16 cellular contexts compared by ENCODE assay signal in the genomic region with DNA sequence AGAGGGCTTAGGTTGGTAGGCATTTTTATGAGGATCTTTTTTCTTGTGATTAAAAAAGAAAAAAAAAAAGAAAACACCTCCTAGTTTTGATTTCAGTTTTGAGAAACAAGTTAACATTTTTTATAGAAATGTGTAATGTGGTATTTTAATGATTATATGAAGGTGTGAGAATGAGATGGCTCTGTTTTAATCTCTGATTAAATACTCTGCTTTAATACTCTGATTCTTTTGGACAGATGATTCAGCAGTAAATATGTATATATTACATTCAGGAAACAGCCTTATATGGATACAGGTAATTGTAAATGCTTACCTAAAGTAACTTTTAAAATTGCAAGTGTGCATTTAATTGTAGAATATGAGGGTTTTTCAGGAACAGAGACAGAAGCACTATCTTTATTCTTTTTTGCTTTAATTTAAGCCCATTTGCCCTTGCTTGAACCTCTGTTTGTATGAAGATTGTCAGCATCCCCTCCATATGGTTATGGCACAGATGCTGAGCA.
"Had no signal": no experiment of that assay in that cellular context is flagged by ENCODE, and none has a peak within 500 bp of the region (broad histone marks: within the 10 kb centered on the region; RNA-seq: fewer than 3 reads in every experiment).

No MANE protein-coding gene starts in this region.

- H3K9me3 ChIP-seq: body of pancreas, psoas muscle, right lobe of liver, suprapubic skin had no signal

- H3K4me1 ChIP-seq: body of pancreas, psoas muscle, right lobe of liver, suprapubic skin had no signal

- H3K27me3 ChIP-seq: body of pancreas, right lobe of liver, suprapubic skin had no signal

- H3K4me3 Mint-ChIP-seq: activated CD8-positive, alpha-beta memory T cell treated with anti-CD3 and anti-CD28 coated beads, Interleukin-2, amount 10 ng/mL, durations not matched to agents 7 days and 5 days; nephron progenitor cell; type B pancreatic cell had no signal

- H3K27ac Mint-ChIP-seq: activated CD8-positive, alpha-beta memory T cell treated with anti-CD3 and anti-CD28 coated beads, Interleukin-2, amount 10 ng/mL, durations not matched to agents 7 days and 5 days; type B pancreatic cell had no signal

- ATAC-seq: activated CD8-positive, alpha-beta memory T cell treated with anti-CD3 and anti-CD28 coated beads, Interleukin-2, amount 10 ng/mL, durations not matched to agents 7 days and 5 days; body of pancreas; left lobe of liver; psoas muscle; right lobe of liver had no signal

- H3K9me3 Mint-ChIP-seq: type B pancreatic cell had no signal

- DNase-seq: activated CD4-positive, alpha-beta T cell treated with anti-CD3 and anti-CD28 coated beads, Interleukin-2, amount 50 U/mL, for 1 hour; activated CD8-positive, alpha-beta memory T cell treated with anti-CD3 and anti-CD28 coated beads, Interleukin-2, amount 10 ng/mL, durations not matched to agents 7 days and 5 days; activated naive CD4-positive, alpha-beta T cell treated with Interleukin-2 at 50 U/mL for 16 hours; amniotic stem cell; body of pancreas; central memory CD4-positive, alpha-beta T cell; effector CD4-positive, alpha-beta T cell; islet precursor cell; nephron progenitor cell; psoas muscle; right lobe of liver; stimulated activated naive CD4-positive, alpha-beta T cell had no signal

- H3K27ac ChIP-seq: body of pancreas, coronary artery, psoas muscle, right lobe of liver, suprapubic skin had no signal

- H3K4me3 ChIP-seq: body of pancreas, coronary artery, psoas muscle, right lobe of liver, suprapubic skin had no signal

- H3K27me3 Mint-ChIP-seq: activated CD8-positive, alpha-beta memory T cell treated with anti-CD3 and anti-CD28 coated beads, Interleukin-2, amount 10 ng/mL, durations not matched to agents 7 days and 5 days; type B pancreatic cell had no signal
